In the genomic region with DNA sequence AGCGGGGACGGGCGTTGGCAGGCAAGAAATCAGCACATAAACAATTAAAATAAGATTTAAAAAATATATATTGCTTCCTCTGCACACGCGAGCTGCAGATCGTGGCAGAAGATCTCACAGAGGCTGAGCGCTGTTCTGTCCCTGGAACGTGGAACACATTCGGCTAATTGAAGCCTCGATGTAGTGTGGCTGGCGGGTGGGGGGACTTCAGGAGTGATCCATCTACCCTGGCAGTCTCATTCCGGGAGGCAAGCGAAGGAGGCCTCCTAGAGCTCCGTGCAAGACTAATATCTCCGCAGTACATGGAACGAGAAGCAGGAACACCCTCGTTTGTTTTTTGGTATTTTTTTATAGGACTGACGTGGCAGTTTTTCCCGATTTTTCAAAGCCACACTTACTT, we compare ENCODE assay signal across 25 cellular contexts.
A peak's percentile ranks its signal among the peaks of the same experiment; 100 is the strongest.
DNase-seq lines count a peak whose midpoint lies in the region; ATAC-seq and TF ChIP-seq lines count a peak whose summit lies in the region.
"Had no signal": no experiment of that assay in that cellular context is flagged by ENCODE, and none has a peak within 500 bp of the region (broad histone marks: within the 10 kb centered on the region; RNA-seq: fewer than 3 reads in every experiment).

No MANE protein-coding gene starts in this region.

- H3K4me1 ChIP-seq in right cardiac atrium (ENCODE audit: control insufficient read depth, insufficient read depth, low read length) = no peaks in the 10 kb centered on the region
- H3K4me1 ChIP-seq in spleen = no peaks in the 10 kb centered on the region
- H3K4me1 ChIP-seq in tibial artery = no peaks in the 10 kb centered on the region
- H3K4me1 ChIP-seq in gastroesophageal sphincter = peaks cover 0 to 11% (median 0%) of the 10 kb centered on the region in 3 donors
- H3K4me1 ChIP-seq: psoas muscle had no signal

- H3K9me3 Mint-ChIP-seq in CD4-positive, alpha-beta T cell = peaks cover 10% of the 10 kb centered on the region
- H3K9me3 Mint-ChIP-seq: T-helper 2 cell treated with Interferon-gamma antibody and Interleukin-4, amounts not matched to agents 5 μg/mL and 100 μg/mL, for 36 hours had no signal

- DNase-seq in EH (ENCODE audit: low read depth) = peak; percentile 21
- DNase-seq in RPMI7951 (ENCODE audit: low read depth) = peak; percentile 28
- DNase-seq in right cardiac atrium = peak in 1 of 3 donors; percentile 53
- peak; percentile 36 for DNase-seq in spleen
- no peak for DNase-seq in tibial artery
- no peak for DNase-seq in CD4-positive, alpha-beta T cell
- DNase-seq: activated CD4-positive, alpha-beta T cell treated with anti-CD3 and anti-CD28 coated beads for 4 hours; activated naive CD4-positive, alpha-beta T cell treated with Interleukin-2 at 50 U/mL for 16 hours; activated T-cell treated with anti-CD3 and anti-CD28 coated beads, Interleukin-2, amount 50 U/mL, for 4 hours; amniotic stem cell; cortex of kidney; GOT3; islet precursor cell; MM.1S; NCI-H1436 treated with DMSO at 0.1 percent for 48 hours; psoas muscle; small intestine; stimulated activated CD4-positive, alpha-beta T cell treated with anti-CD3 and anti-CD28 coated beads, Interleukin-4, amount 100 ng/mL, for 1 hour had no signal

- H3K36me3 Mint-ChIP-seq in CD4-positive, alpha-beta T cell (ENCODE audit: low read depth) = no peaks in the 10 kb centered on the region
- H3K36me3 Mint-ChIP-seq: stimulated activated memory B cell treated with anti-CD40 and anti-IgM and Interleukin-4, amounts not matched to agents 10 μg/mL and 1 μg/mL and 100 μg/mL, for 72 hours had no signal

- TF ChIP-seq EP300 in gastroesophageal sphincter (IDR thresholded peaks at IDR 0.05) = no peak

- TF ChIP-seq POLR2A in spleen (IDR thresholded peaks at IDR 0.05) (no peak), gastroesophageal sphincter (IDR thresholded peaks at IDR 0.05) (no peak)

- no peak overlapping the region for H3K4me3 Mint-ChIP-seq in CD4-positive, alpha-beta T cell
- H3K4me3 Mint-ChIP-seq: activated T-cell treated with anti-CD3 and anti-CD28 coated beads, Interleukin-2, amount 50 U/mL, for 4 hours; B cell; neural crest cell; stimulated activated memory B cell treated with anti-CD40 and anti-IgM and Interleukin-4, amounts not matched to agents 10 μg/mL and 1 μg/mL and 100 μg/mL, for 72 hours; T-helper 2 cell treated with Interferon-gamma antibody and Interleukin-4, amounts not matched to agents 5 μg/mL and 100 μg/mL, for 36 hours had no signal

- H3K27me3 ChIP-seq in right cardiac atrium (ENCODE audit: control insufficient read depth, insufficient read depth) = no peaks in the 10 kb centered on the region
- H3K27me3 ChIP-seq in spleen (replicated peaks in 1 of 7) = peaks cover 0 to 40% (median 4%) of the 10 kb centered on the region in 7 donors
- no peaks in the 10 kb centered on the region for H3K27me3 ChIP-seq in tibial artery
- H3K27me3 ChIP-seq in gastroesophageal sphincter = peaks cover 22% of the 10 kb centered on the region
- H3K27me3 ChIP-seq in CD4-positive, alpha-beta T cell (ENCODE audit: control insufficient read depth, insufficient read depth, low read length) = no peaks in the 10 kb centered on the region

- no peaks in the 10 kb centered on the region for H3K4me1 Mint-ChIP-seq in CD4-positive, alpha-beta T cell (ENCODE audit: low read depth)
- H3K4me1 Mint-ChIP-seq: B cell; neural crest cell; stimulated activated memory B cell treated with anti-CD40 and anti-IgM and Interleukin-4, amounts not matched to agents 10 μg/mL and 1 μg/mL and 100 μg/mL, for 72 hours had no signal

- peaks cover 10% of the 10 kb centered on the region for H3K27me3 Mint-ChIP-seq in CD4-positive, alpha-beta T cell
- H3K27me3 Mint-ChIP-seq: B cell; stimulated activated memory B cell treated with anti-CD40 and anti-IgM and Interleukin-4, amounts not matched to agents 10 μg/mL and 1 μg/mL and 100 μg/mL, for 72 hours had no signal

- POLR2A ChIA-PET in CD4-positive, alpha-beta T cell (lab: Charles Lee) = no interaction called here

- H3K36me3 ChIP-seq in spleen (no peaks in the 10 kb centered on the region), tibial artery (no peaks in the 10 kb centered on the region), gastroesophageal sphincter (no peaks in the 10 kb centered on the region)

- no peak overlapping the region for H3K27ac Mint-ChIP-seq in CD4-positive, alpha-beta T cell
- H3K27ac Mint-ChIP-seq: B cell; stimulated activated memory B cell treated with anti-CD40 and anti-IgM and Interleukin-4, amounts not matched to agents 10 μg/mL and 1 μg/mL and 100 μg/mL, for 72 hours; T-helper 2 cell treated with Interferon-gamma antibody and Interleukin-4, amounts not matched to agents 5 μg/mL and 100 μg/mL, for 36 hours had no signal

- no peak for TF ChIP-seq CTCF in spleen (IDR thresholded peaks at IDR 0.05 in 8 of 11, conservative IDR thresholded peaks at IDR 0.05 in 3 of 11)
- no peak for TF ChIP-seq CTCF in tibial artery (IDR thresholded peaks at IDR 0.05)
- TF ChIP-seq CTCF in gastroesophageal sphincter (IDR thresholded peaks at IDR 0.05) = no peak
- TF ChIP-seq CTCF in CD4-positive, alpha-beta T cell (IDR thresholded peaks at IDR 0.05) = no peak

- CTCF ChIA-PET in CD4-positive, alpha-beta T cell (lab: Charles Lee) = no interaction called here

- ATAC-seq in right cardiac atrium (peak; percentile 39 to 55), gastroesophageal sphincter (no peak)
- no peak for ATAC-seq in CD4-positive, alpha-beta T cell (ENCODE audit: poor library complexity)
- ATAC-seq: activated T-cell treated with anti-CD3 and anti-CD28 coated beads, Interleukin-2, amount 50 U/mL, for 4 hours; esophagus mucosa; K562; psoas muscle; stimulated activated memory B cell treated with anti-CD40 and anti-IgM and Interleukin-4, amounts not matched to agents 10 μg/mL and 1 μg/mL and 100 μg/mL, for 72 hours had no signal

- H3K9me3 ChIP-seq in right cardiac atrium (ENCODE audit: control insufficient read depth, low read length) (peaks cover 3% of the 10 kb centered on the region), spleen (peaks cover 0 to 23% (median 0%) of the 10 kb centered on the region in 8 donors), tibial artery (peaks cover 0 to 7% (median 0%) of the 10 kb centered on the region in 3 donors), gastroesophageal sphincter (peaks cover 0 to 20% (median 0%) of the 10 kb centered on the region in 3 donors)
- H3K9me3 ChIP-seq in CD4-positive, alpha-beta T cell (ENCODE audit: control insufficient read depth, low read length) = peaks cover 3% of the 10 kb centered on the region
- H3K9me3 ChIP-seq: psoas muscle had no signal

- H3K4me3 ChIP-seq in right cardiac atrium (ENCODE audit: low read length) (no peak overlapping the region), spleen (no peak overlapping the region), tibial artery (no peak overlapping the region), gastroesophageal sphincter (peak overlapping the region in 1 of 2 donors; percentile 20)
- H3K4me3 ChIP-seq: K562, psoas muscle had no signal

- intact Hi-C loops in right cardiac atrium (cut with DNase I) (no loop called here), spleen (cut with DNase I; ENCODE audit: low total_unique reads) (no loop called here), tibial artery (cut with DNase I; ENCODE audit: low total_unique reads) (no loop called here)
- intact Hi-C loops in CD4-positive, alpha-beta T cell (cut with DNase I, micrococcal nuclease) = no loop called here

- no peak overlapping the region for H3K27ac ChIP-seq in right cardiac atrium (ENCODE audit: low read length)
- H3K27ac ChIP-seq in spleen = no peak overlapping the region
- no peak overlapping the region for H3K27ac ChIP-seq in tibial artery
- peak overlapping the region in 2 of 4 donors; percentile 12 to 62 for H3K27ac ChIP-seq in gastroesophageal sphincter
- no peak overlapping the region for H3K27ac ChIP-seq in CD4-positive, alpha-beta T cell (ENCODE audit: low read depth, low read length)
- H3K27ac ChIP-seq: psoas muscle had no signal

- 36% methylated on average over 19 of the region's 19 CpGs for WGBS in right cardiac atrium
- 45 to 58% (median 49%) methylated on average over 19 of the region's 19 CpGs for WGBS in spleen, 5 donors
- WGBS in gastroesophageal sphincter (ENCODE audit: low coverage in 1 of 2), 2 donors = 13% methylated on average over 14 to 15 of the region's 19 CpGs

Comparison
In these comparisons a context has a peak if more than half of its experiments do, and no peak if none do; other contexts are left out.
1. DNase-seq: peak in EH (single experiment), RPMI7951 (single experiment) and spleen (single experiment); none in tibial artery (0 of 2) and CD4-positive, alpha-beta T cell (0 of 10).
2. ATAC-seq: peak in right cardiac atrium (2 of 2); none in gastroesophageal sphincter (single experiment) and CD4-positive, alpha-beta T cell (single experiment).